Comparison of ENCODE assay signal across 8 cellular contexts in the genomic region with DNA sequence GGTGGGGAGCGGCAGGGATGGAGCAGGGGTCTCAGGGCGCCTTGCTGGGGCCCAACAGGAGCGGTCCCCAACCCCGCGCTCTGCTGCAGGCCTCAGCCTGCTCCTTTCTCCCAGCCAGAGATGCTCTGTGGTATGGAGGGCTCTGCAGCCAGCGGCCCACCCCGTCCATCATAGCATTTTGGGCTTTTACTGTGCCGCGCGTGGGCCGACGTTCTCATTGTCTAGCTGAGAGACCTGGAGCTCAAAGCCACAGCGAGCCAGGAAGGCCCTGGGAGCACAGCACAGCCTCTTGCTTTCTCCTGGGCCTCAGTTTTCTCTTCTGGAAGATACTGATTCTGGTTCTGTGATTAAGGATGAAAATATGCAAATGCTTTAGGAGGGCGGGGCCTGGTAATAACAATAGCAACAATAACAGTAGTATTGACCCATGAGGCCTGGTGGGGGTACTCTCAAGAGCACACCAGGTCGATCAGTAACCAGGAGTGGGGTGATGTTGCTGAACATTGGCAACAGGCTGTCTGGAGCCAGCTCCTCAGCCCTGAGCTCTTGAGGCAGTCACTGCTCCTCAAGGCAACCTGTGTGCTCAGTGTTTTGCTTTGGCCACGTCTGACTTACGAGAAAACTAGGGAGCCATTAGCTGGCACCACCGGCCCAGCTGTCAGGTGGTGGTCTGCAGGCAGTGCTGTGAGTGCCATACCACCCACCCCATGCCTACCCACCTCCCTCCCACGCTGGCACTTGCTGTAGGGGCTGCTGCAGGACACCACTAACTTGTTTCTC. TPM values are rescaled to one million over a fixed set of nuclear protein-coding genes. Genes with fewer than 3 reads are reported as not detected.
A peak's percentile ranks its signal among the peaks of the same experiment; 100 is the strongest.
DNase-seq lines count a peak whose midpoint lies in the region; ATAC-seq, FAIRE-seq and TF ChIP-seq lines count a peak whose summit lies in the region.

No MANE protein-coding gene starts in this region.

- no peaks in the 10 kb centered on the region for H3K9me1 ChIP-seq in endothelial cell of umbilical vein (replicated peaks; ENCODE audit: control insufficient read depth, extremely low read depth, insufficient read depth, low read length)

- no peak for TF ChIP-seq POLR2A in endothelial cell of umbilical vein (IDR thresholded peaks at IDR 0.05; ENCODE audit: low read depth, low read length)

- no peaks in the 10 kb centered on the region for H3K79me2 ChIP-seq in endothelial cell of umbilical vein (ENCODE audit: control insufficient read depth, insufficient read depth, low read length)

- peaks cover 5% of the 10 kb centered on the region for H3K36me3 Mint-ChIP-seq in CD8-positive, alpha-beta T cell

- no peaks in the 10 kb centered on the region for H3K36me3 ChIP-seq in CD8-positive, alpha-beta T cell (ENCODE audit: insufficient read depth, low read length)
- H3K36me3 ChIP-seq in endothelial cell of umbilical vein (ENCODE audit: control insufficient read depth in 2 of 2, extremely low read depth in 1 of 2, insufficient read depth in 2 of 2, low read length in 2 of 2) (peaks cover 0 to 3% of the 10 kb centered on the region in 2 experiments), psoas muscle (ENCODE audit: insufficient read depth in 1 of 2, low read depth in 1 of 2) (peaks cover 0 to 7% of the 10 kb centered on the region in 2 donors)

- TF ChIP-seq CTCF in CD8-positive, alpha-beta T cell (IDR thresholded peaks at IDR 0.05): peak; percentile 43
- TF ChIP-seq CTCF in LNCaP clone FGC (IDR thresholded peaks at IDR 0.05; ENCODE audit: control insufficient read depth, extremely low read depth, insufficient read depth): no peak
- no peak for TF ChIP-seq CTCF in endothelial cell of umbilical vein (IDR thresholded peaks at IDR 0.05; ENCODE audit: extremely low read depth in 1 of 2, insufficient read depth in 1 of 2, low read depth in 1 of 2, low read length in 2 of 2)
- TF ChIP-seq CTCF in psoas muscle (IDR thresholded peaks at IDR 0.05): no peak

- peak overlapping the region; percentile 79 for H3K4me2 ChIP-seq in endothelial cell of umbilical vein (ENCODE audit: insufficient read depth, low read length)

- intact Hi-C loops in CD8-positive, alpha-beta T cell (cut with DNase I, micrococcal nuclease): loop anchor here (1.0 to 5.0 kb wide), 6 partner anchors 95 to 536 kb away; a partner anchor contains a TSS
- intact Hi-C loops in endothelial cell of umbilical vein (cut with micrococcal nuclease) (loop anchor here (1.0 to 10.0 kb wide), 4 partner anchors 71 to 418 kb away; no protein-coding TSS in a partner anchor), psoas muscle (cut with DNase I) (loop anchor here (1.0 to 5.0 kb wide), 5 partner anchors 20 to 140 kb away; a partner anchor contains a TSS)

- H3K27ac ChIP-seq in CD8-positive, alpha-beta T cell (ENCODE audit: low read depth, low read length): no peak overlapping the region
- H3K27ac ChIP-seq in endothelial cell of umbilical vein (ENCODE audit: insufficient read depth, low read depth, low read length) (no peak overlapping the region), psoas muscle (peak overlapping the region; percentile 89)

- peaks cover 16% of the 10 kb centered on the region for H3K4me1 Mint-ChIP-seq in CD8-positive, alpha-beta T cell (ENCODE audit: low read depth)

- 39 to 46% (median 41%) methylated on average over 18 to 19 of the region's 19 CpGs for WGBS in psoas muscle, 3 donors

- no peak for DNase-seq in CD8-positive, alpha-beta T cell
- DNase-seq in LNCaP clone FGC (ENCODE audit: low read depth) (no peak), endothelial cell of umbilical vein (ENCODE audit: low read depth, low spot score) (no peak), psoas muscle (peak; percentile 13 to 35), 8988T (no peak), NCI-H1048 (lab: John Stamatoyannopoulos, UW) (no peak)

- H3K4me3 ChIP-seq in CD8-positive, alpha-beta T cell (ENCODE audit: low read depth, low read length): peak overlapping the region; percentile 76
- H3K4me3 ChIP-seq in LNCaP clone FGC (ENCODE audit: low read depth, low read length) (peak overlapping the region; percentile 24; the same call in 1 of the 2 replicates), endothelial cell of umbilical vein (replicated peaks in 1 of 3; ENCODE audit: insufficient read depth in 1 of 3, low read depth in 1 of 3, low read length in 3 of 3) (no peak overlapping the region), psoas muscle (peak overlapping the region; percentile 84)

- H3K27me3 Mint-ChIP-seq in CD8-positive, alpha-beta T cell (ENCODE audit: low read depth): peaks cover 10% of the 10 kb centered on the region

- no peak overlapping the region for H3K9ac ChIP-seq in endothelial cell of umbilical vein (replicated peaks; ENCODE audit: extremely low read depth, insufficient read depth, low read length)

- no peaks in the 10 kb centered on the region for H3K9me3 ChIP-seq in CD8-positive, alpha-beta T cell (ENCODE audit: low read length)
- no peaks in the 10 kb centered on the region for H3K9me3 ChIP-seq in endothelial cell of umbilical vein (replicated peaks; ENCODE audit: control insufficient read depth, insufficient read depth, low read length)
- H3K9me3 ChIP-seq in psoas muscle: no peaks in the 10 kb centered on the region

- H4K20me1 ChIP-seq in endothelial cell of umbilical vein (replicated peaks; ENCODE audit: control insufficient read depth, extremely low read depth, insufficient read depth, low read length): no peaks in the 10 kb centered on the region

- H2AFZ ChIP-seq in endothelial cell of umbilical vein (ENCODE audit: low read depth, low read length): peak overlapping the region; percentile 23

- H3K4me1 ChIP-seq in CD8-positive, alpha-beta T cell (ENCODE audit: insufficient read depth, low read length): peaks cover 13% of the 10 kb centered on the region
- peaks cover 13% of the 10 kb centered on the region for H3K4me1 ChIP-seq in endothelial cell of umbilical vein (ENCODE audit: control insufficient read depth, extremely low read depth, insufficient read depth, low read length)
- peaks cover 18% of the 10 kb centered on the region for H3K4me1 ChIP-seq in psoas muscle

- no peak overlapping the region for H3K27ac Mint-ChIP-seq in CD8-positive, alpha-beta T cell

- peak overlapping the region; percentile 57 for H3K4me3 Mint-ChIP-seq in CD8-positive, alpha-beta T cell

- POLR2A ChIA-PET in CD8-positive, alpha-beta T cell (lab: Charles Lee): interaction anchor here (0.6 to 1.6 kb wide), 8 partner anchors 8 to 333 kb away, joined by 3 to 10 read pairs (median 4); a partner anchor contains a TSS
- POLR2A ChIA-PET in endothelial cell of umbilical vein (lab: Charles Lee): interaction anchor here (0.5 to 2.7 kb wide), 10 partner anchors 15 to 94 kb away, joined by 3 to 11 read pairs (median 4); a partner anchor contains a TSS

- no TSS peak for BruUV-seq in endothelial cell of umbilical vein (replicated peaks; lab: Mats Ljungman, UMichigan)

- no peak for FAIRE-seq in endothelial cell of umbilical vein (lab: Jason Lieb, UNC)

- CTCF ChIA-PET in CD8-positive, alpha-beta T cell (lab: Charles Lee): interaction anchor here (0.6 to 3.5 kb wide), 27 partner anchors 8 to 538 kb away, joined by 3 to 57 read pairs (median 5); a partner anchor contains a TSS
- CTCF ChIA-PET in endothelial cell of umbilical vein (lab: Charles Lee): interaction anchor here (0.6 to 3.1 kb wide), 50 partner anchors 9 to 536 kb away, joined by 3 to 84 read pairs (median 6); a partner anchor contains a TSS

- H3K27me3 ChIP-seq in CD8-positive, alpha-beta T cell (ENCODE audit: insufficient read depth, low read length): no peaks in the 10 kb centered on the region
- H3K27me3 ChIP-seq in endothelial cell of umbilical vein (ENCODE audit: control insufficient read depth in 2 of 2, insufficient read depth in 2 of 2, low read length in 2 of 2) (no peaks in the 10 kb centered on the region), psoas muscle (ENCODE audit: insufficient read depth in 3 of 3, low read length in 2 of 3) (no peaks in the 10 kb centered on the region)

- ATAC-seq in CD8-positive, alpha-beta T cell: no peak
- ATAC-seq in psoas muscle: no peak
- ATAC-seq in GM18870 (IDR thresholded peaks at IDR 0.05; ENCODE audit: unreplicated experiment): no peak
- ATAC-seq in HG03108 (IDR thresholded peaks at IDR 0.05; ENCODE audit: unreplicated experiment): no peak

- dilution Hi-C loops in endothelial cell of umbilical vein (cut with MboI; ENCODE audit: extremely low pct_ligation_motif_present, low sequenced_read_pairs): no loop called here

- no peaks in the 10 kb centered on the region for H3K9me3 Mint-ChIP-seq in CD8-positive, alpha-beta T cell

TF ChIP-seq in endothelial cell of umbilical vein, 7 proteins besides CTCF, POLR2A, EP300 and RAD21 (continues in another document):
- TF ChIP-seq EZH2 (IDR thresholded peaks at IDR 0.05; ENCODE audit: borderline replicate concordance, low read depth, low read length, severe bottlenecking) (no peak), FOS (IDR thresholded peaks at IDR 0.05; ENCODE audit: borderline replicate concordance, insufficient read depth, low read length) (no peak), GATA2 (IDR thresholded peaks at IDR 0.05; ENCODE audit: insufficient read depth, insufficient read length, low read depth, low read length) (no peak), MYC (IDR thresholded peaks at IDR 0.05; ENCODE audit: low read depth, low read length) (no peak)

RNA-seq across cellular contexts. Expression of a gene that starts 1.1 kb away (rescaled TPM):
- 1 to 10 TPM; 2.8 to 2.9 TPM for total RNA-seq in CD8-positive, alpha-beta T cell
- total RNA-seq in endothelial cell of umbilical vein: 15.7 and 21.3 TPM in 2 replicates
- polyA plus RNA-seq in endothelial cell of umbilical vein: 4.2 and 8.4 TPM in 2 replicates
- 1.9 and 3.9 TPM in 2 replicates for polyA plus RNA-seq in endothelial cell of umbilical vein (2011; cell fraction: cytosol; rRNA removed)
- 3.4 and 4.8 TPM in 2 replicates for polyA plus RNA-seq in endothelial cell of umbilical vein (2011; cell fraction: nucleus; rRNA removed)
- polyA plus RNA-seq in endothelial cell of umbilical vein (2012): 1.2 and 3.4 TPM in 2 replicates
- polyA minus RNA-seq in endothelial cell of umbilical vein: 3.7 and 4.3 TPM in 2 replicates
- polyA minus RNA-seq in endothelial cell of umbilical vein (2011; cell fraction: cytosol; rRNA and poly(A)+ RNA removed): 6.9 TPM
- 2.1 and 5.4 TPM in 2 replicates for polyA minus RNA-seq in endothelial cell of umbilical vein (2011; cell fraction: nucleus; rRNA and poly(A)+ RNA removed)
- total RNA-seq in psoas muscle: 100 to 1,000 TPM in 1 of 4 donors, 10 to 100 TPM in 1, 1 to 10 TPM in 2; 4.4 to 436 (median 33.8) TPM
- 100 to 1,000 TPM in 1 of 3 donors, 10 to 100 TPM in 2; 10.7 to 121 (median 26.5) TPM for polyA plus RNA-seq in psoas muscle

RNA-seq across cellular contexts. Expression of a gene that starts 20.5 kb away (rescaled TPM):
- total RNA-seq in CD8-positive, alpha-beta T cell: 10 to 100 TPM; 35.4 to 35.9 TPM
- 13.6 and 15.1 TPM in 2 replicates for total RNA-seq in endothelial cell of umbilical vein
- polyA plus RNA-seq in endothelial cell of umbilical vein: 16.3 and 18.2 TPM in 2 replicates
- 11.6 and 12.1 TPM in 2 replicates for polyA plus RNA-seq in endothelial cell of umbilical vein (2011; cell fraction: cytosol; rRNA removed)
- 12.9 and 15.5 TPM in 2 replicates for polyA plus RNA-seq in endothelial cell of umbilical vein (2011; cell fraction: nucleus; rRNA removed)
- polyA plus RNA-seq in endothelial cell of umbilical vein (2012): 7.4 and 8.8 TPM in 2 replicates
- polyA minus RNA-seq in endothelial cell of umbilical vein: 13.8 and 15.5 TPM in 2 replicates
- polyA minus RNA-seq in endothelial cell of umbilical vein (2011; cell fraction: cytosol; rRNA and poly(A)+ RNA removed): 10.1 TPM
- polyA minus RNA-seq in endothelial cell of umbilical vein (2011; cell fraction: nucleus; rRNA and poly(A)+ RNA removed): 24.0 and 29.7 TPM in 2 replicates
- total RNA-seq in psoas muscle: 10 to 100 TPM; 12.4 to 29.6 (median 20.3) TPM
- 10 to 100 TPM; 16.6 to 19.0 (median 18.3) TPM for polyA plus RNA-seq in psoas muscle

Comparison
In these comparisons a context has a peak if more than half of its experiments do, and no peak if none do; other contexts are left out.
1. DNase-seq: peak in psoas muscle (2 of 2); none in CD8-positive, alpha-beta T cell (0 of 7), LNCaP clone FGC (single experiment), endothelial cell of umbilical vein (single experiment), 8988T (single experiment) and NCI-H1048 (single experiment).
2. H3K4me3 ChIP-seq: peak in CD8-positive, alpha-beta T cell (single experiment), LNCaP clone FGC (single experiment) and psoas muscle (single experiment); none in endothelial cell of umbilical vein (0 of 3).